Comparison of ENCODE assay signal across 8 cellular contexts in genomic region chr3:119323401-119324107, GRCh38. TPM values are rescaled to one million over a fixed set of nuclear protein-coding genes. Genes with fewer than 3 reads are reported as not detected.
A peak's percentile ranks its signal among the peaks of the same experiment; 100 is the strongest.
DNase-seq lines count a peak whose midpoint lies in the region; ATAC-seq, FAIRE-seq and TF ChIP-seq lines count a peak whose summit lies in the region.

No MANE protein-coding gene starts in this region.

- H3K9me2 ChIP-seq in GM23248 (ENCODE audit: insufficient read depth) (no peaks in the 10 kb centered on the region), Karpas-422 (replicated peaks; ENCODE audit: insufficient read depth, low read length) (no peaks in the 10 kb centered on the region)

- no peaks in the 10 kb centered on the region for H4K20me1 ChIP-seq in GM23248 (ENCODE audit: insufficient read depth)
- H4K20me1 ChIP-seq in Karpas-422 (ENCODE audit: insufficient read depth, low read depth, low read length), result no peaks in the 10 kb centered on the region

- peak overlapping the region; percentile 70 for H3K4me3 ChIP-seq in GM23248
- H3K4me3 ChIP-seq in Karpas-422 (ENCODE audit: low read length), result peak overlapping the region; percentile 71
- peak overlapping the region; percentile 68 for H3K4me3 ChIP-seq in iPS-15b (ENCODE audit: low read depth, low read length)

- H3K27me3 Mint-ChIP-seq in activated T-helper 17 cell treated with anti-CD3 and anti-CD28 coated beads, Interleukin-2, amount 50 U/mL, for 72 hours, result no peaks in the 10 kb centered on the region

- H3K4me3 Mint-ChIP-seq in activated T-helper 17 cell treated with anti-CD3 and anti-CD28 coated beads, Interleukin-2, amount 50 U/mL, for 72 hours, result peak overlapping the region; percentile 83

- peaks cover 74% of the 10 kb centered on the region for H3K79me2 ChIP-seq in GM23248 (ENCODE audit: insufficient read depth)
- no peaks in the 10 kb centered on the region for H3K79me2 ChIP-seq in Karpas-422 (ENCODE audit: low read length)

- H3K9ac ChIP-seq in GM23248, result peak overlapping the region; percentile 91
- peak overlapping the region; percentile 74 for H3K9ac ChIP-seq in Karpas-422 (ENCODE audit: low read length)
- peak overlapping the region; percentile 89 for H3K9ac ChIP-seq in iPS-15b (ENCODE audit: low read depth, low read length)

- H3K27ac Mint-ChIP-seq in activated T-helper 17 cell treated with anti-CD3 and anti-CD28 coated beads, Interleukin-2, amount 50 U/mL, for 72 hours, result peak overlapping the region; percentile 93

- H3K27me3 ChIP-seq in GM23248 (replicated peaks; ENCODE audit: insufficient read depth) (no peaks in the 10 kb centered on the region), Karpas-422 (ENCODE audit: low read length) (no peaks in the 10 kb centered on the region), iPS-15b (ENCODE audit: control insufficient read depth, insufficient read depth, low read length) (peaks cover 3% of the 10 kb centered on the region)

- H3K4me1 Mint-ChIP-seq in activated T-helper 17 cell treated with anti-CD3 and anti-CD28 coated beads, Interleukin-2, amount 50 U/mL, for 72 hours, result peaks cover 26% of the 10 kb centered on the region

- TF ChIP-seq CTCF in GM13977 (IDR thresholded peaks at IDR 0.05; ENCODE audit: extremely low read depth, insufficient read depth, missing control alignments), result no peak

- H3K4me2 ChIP-seq in GM23248 (ENCODE audit: unreplicated experiment), result peak overlapping the region; percentile 84
- peak overlapping the region; percentile 87 for H3K4me2 ChIP-seq in Karpas-422 (ENCODE audit: low read depth, low read length, poor library complexity, severe bottlenecking)

- peak; percentile 30 for FAIRE-seq in GM12892 (lab: Jason Lieb, UNC)

- DNase-seq in GM12892 (ENCODE audit: insufficient read length) (no peak), GM23248 (no peak), Karpas-422 (no peak), GM13977 (ENCODE audit: low spot score) (no peak), head of caudate nucleus (no peak)
- DNase-seq in stimulated activated CD4-positive, alpha-beta T cell treated with anti-CD3 and anti-CD28 coated beads, Interleukin-4, amount 100 ng/mL, for 4 hours, result peak; percentile 22 to 56

- H3K9me3 ChIP-seq in GM23248 (ENCODE audit: low read depth) (no peaks in the 10 kb centered on the region), Karpas-422 (ENCODE audit: low read length) (no peaks in the 10 kb centered on the region), iPS-15b (ENCODE audit: control insufficient read depth, insufficient read depth, low read length) (no peaks in the 10 kb centered on the region)

- in situ Hi-C loops in GM23248 (cut with MboI), result no loop called here
- in situ Hi-C loops in GM13977 (cut with MboI; ENCODE audit: low pct_unique_long_range_greater_than_20kb, low sequenced_read_pairs, unreplicated experiment), result no loop called here

- H3K36me3 Mint-ChIP-seq in activated T-helper 17 cell treated with anti-CD3 and anti-CD28 coated beads, Interleukin-2, amount 50 U/mL, for 72 hours (ENCODE audit: low read depth), result peaks cover 5% of the 10 kb centered on the region

- no peaks in the 10 kb centered on the region for H3K9me3 Mint-ChIP-seq in activated T-helper 17 cell treated with anti-CD3 and anti-CD28 coated beads, Interleukin-2, amount 50 U/mL, for 72 hours

- peak; percentile 42 for ATAC-seq in activated T-helper 17 cell treated with anti-CD3 and anti-CD28 coated beads, Interleukin-2, amount 50 U/mL, for 72 hours (replicated peaks)

- H3K4me1 ChIP-seq in GM23248 (ENCODE audit: insufficient read depth) (peaks cover 19% of the 10 kb centered on the region), Karpas-422 (ENCODE audit: low read length) (peaks cover 13% of the 10 kb centered on the region), iPS-15b (ENCODE audit: control insufficient read depth, insufficient read depth, low read length) (peaks cover 10% of the 10 kb centered on the region)

- TF ChIP-seq POLR2A in GM12892 (IDR thresholded peaks at IDR 0.05; ENCODE audit: low read depth, low read length), result no peak

- no peaks in the 10 kb centered on the region for H3K36me3 ChIP-seq in GM23248 (ENCODE audit: low read depth)
- H3K36me3 ChIP-seq in Karpas-422 (ENCODE audit: insufficient read depth, low read length), result no peaks in the 10 kb centered on the region
- no peaks in the 10 kb centered on the region for H3K36me3 ChIP-seq in iPS-15b (ENCODE audit: control insufficient read depth, insufficient read depth, low read length)

- H2AFZ ChIP-seq in GM23248 (peak overlapping the region; percentile 66), Karpas-422 (ENCODE audit: low read length) (peak overlapping the region; percentile 94)

- WGBS in GM23248 (ENCODE audit: low coverage in 1 of 2, low lambda C conversion rate in 2 of 2, missing lambda C conversion rate in 2 of 2), 2 experiments, result 62 to 69% methylated on average over 17 to 18 of the region's 18 CpGs

- H3K27ac ChIP-seq in GM23248 (peak overlapping the region; percentile 83), Karpas-422 (ENCODE audit: low read length) (no peak overlapping the region)

- intact Hi-C loops in head of caudate nucleus (cut with DNase I), result no loop called here

- H3F3A ChIP-seq in GM23248 (ENCODE audit: insufficient read depth), result peaks cover 9% of the 10 kb centered on the region; the same call in 1 of the 2 replicates

RNA-seq across cellular contexts. Expression of gene ARHGAP31, which starts 29.4 kb away (rescaled TPM):
- polyA plus RNA-seq in GM12892 (2012; ENCODE audit: missing spikeins), result 9.0 TPM
- 14.0 and 15.3 TPM in 2 replicates for total RNA-seq in GM23248 (2014; rRNA removed; shearing (Covaris generic))
- 8.1 and 8.5 TPM in 2 replicates for polyA plus RNA-seq in GM23248 (2016; fragmentation: Nextera tagmentation; extraction: Ambion mirVana)
- 1.2 TPM in 1 of 2 replicates, not detected in the other for total RNA-seq in Karpas-422 (2014; rRNA removed; shearing (Covaris generic); ENCODE audit: low replicate concordance)
- total RNA-seq in activated T-helper 17 cell treated with anti-CD3 and anti-CD28 coated beads, Interleukin-2, amount 50 U/mL, for 72 hours, result 10 to 100 TPM; 11.6 to 14.0 TPM

Comparison
In these comparisons a context has a peak if more than half of its experiments do, and no peak if none do; other contexts are left out.
1. DNase-seq: peak in stimulated activated CD4-positive, alpha-beta T cell treated with anti-CD3 and anti-CD28 coated beads, Interleukin-4, amount 100 ng/mL, for 4 hours (2 of 2); none in GM12892 (single experiment), GM23248 (single experiment), Karpas-422 (single experiment), GM13977 (single experiment) and head of caudate nucleus (0 of 42).
2. Peak in every context shown above with its lines, with median percentiles within 50 percentile points of each other: H3K4me3 ChIP-seq and H3K9ac ChIP-seq.